1 cellular context compared by ENCODE assay signal in genomic region chr12:117030187-117030896, GRCh38.
TF ChIP-seq lines count a peak whose summit lies in the region.

No MANE protein-coding gene starts in this region.

TF ChIP-seq in GM23338, 12 proteins besides CTCF, POLR2A, EP300 and RAD21 (continued from another document):
- no peak for TF ChIP-seq REST (IDR thresholded peaks at IDR 0.05; ENCODE audit: unreplicated experiment)
- no peak for TF ChIP-seq JUNB (IDR thresholded peaks at IDR 0.05; ENCODE audit: unreplicated experiment)
- no peak for TF ChIP-seq EZH2 (IDR thresholded peaks at IDR 0.05; ENCODE audit: low read depth, unreplicated experiment)
- no peak for TF ChIP-seq ZNF331 (CRISPR knock-in tag; IDR thresholded peaks at IDR 0.05; ENCODE audit: low read depth)
- no peak for TF ChIP-seq ZNF114 (CRISPR knock-in tag; IDR thresholded peaks at IDR 0.05)
- no peak for TF ChIP-seq ZNF462 (CRISPR knock-in tag; IDR thresholded peaks at IDR 0.05)
- no peak for TF ChIP-seq POLR2AphosphoS5 (IDR thresholded peaks at IDR 0.05; ENCODE audit: low read depth)
- TF ChIP-seq CREB1 (CRISPR knock-in tag; IDR thresholded peaks at IDR 0.05; ENCODE audit: low read depth): no peak
